Comparison of ENCODE assay signal across 27 cellular contexts in genomic region chr1:6503884-6504602, GRCh38. TPM values are rescaled to one million over a fixed set of nuclear protein-coding genes. Genes with fewer than 3 reads are reported as not detected.
"Had no signal": no experiment of that assay in that cellular context is flagged by ENCODE, and none has a peak within 500 bp of the region (broad histone marks: within the 10 kb centered on the region; RNA-seq: fewer than 3 reads in every experiment).

No MANE protein-coding gene starts in this region.

- H3K36me3 ChIP-seq: right lobe of liver, spleen, transverse colon had no signal

- H3K27me3 ChIP-seq: hepatocyte, right lobe of liver, testis had no signal

- H3K4me1 Mint-ChIP-seq: naive thymus-derived CD8-positive, alpha-beta T cell had no signal

- FAIRE-seq: colon, islet of Langerhans had no signal

- H3K9me3 Mint-ChIP-seq: naive thymus-derived CD8-positive, alpha-beta T cell; stimulated activated memory B cell treated with anti-CD40 and anti-IgM and Interleukin-4, amounts not matched to agents 10 μg/mL and 1 μg/mL and 100 μg/mL, for 72 hours; stimulated activated naive CD8-positive, alpha-beta T cell treated with anti-CD3 and anti-CD28 coated beads, Interleukin-15, Interleukin-2, amounts not matched to agents 100 ng/mL and 50 ng/mL, for 24 hours had no signal

- H3K4me1 ChIP-seq: foreskin keratinocyte, parathyroid adenoma, right lobe of liver had no signal

- H3K27ac Mint-ChIP-seq: stimulated activated memory B cell treated with anti-CD40 and anti-IgM and Interleukin-4, amounts not matched to agents 10 μg/mL and 1 μg/mL and 100 μg/mL, for 72 hours; stimulated activated naive CD8-positive, alpha-beta T cell treated with anti-CD3 and anti-CD28 coated beads, Interleukin-15, Interleukin-2, amounts not matched to agents 100 ng/mL and 50 ng/mL, for 24 hours had no signal

- H3K36me3 Mint-ChIP-seq: naive thymus-derived CD8-positive, alpha-beta T cell; stimulated activated memory B cell treated with anti-CD40 and anti-IgM and Interleukin-4, amounts not matched to agents 10 μg/mL and 1 μg/mL and 100 μg/mL, for 72 hours had no signal

- H3K79me2 ChIP-seq: hepatocyte, parathyroid adenoma had no signal

- H3K4me2 ChIP-seq: hepatocyte had no signal

- H3K27me3 Mint-ChIP-seq: stimulated activated naive CD8-positive, alpha-beta T cell treated with anti-CD3 and anti-CD28 coated beads, Interleukin-15, Interleukin-2, amounts not matched to agents 100 ng/mL and 50 ng/mL, for 24 hours had no signal

- H3K4me3 ChIP-seq: hepatocyte, psoas muscle, right lobe of liver, spleen, testis, transverse colon had no signal

- H2AFZ ChIP-seq: hepatocyte, parathyroid adenoma had no signal

- H3K9ac ChIP-seq: parathyroid adenoma had no signal

- ATAC-seq: foreskin keratinocyte; left lobe of liver; naive thymus-derived CD8-positive, alpha-beta T cell; psoas muscle; right lobe of liver; stimulated activated memory B cell treated with anti-CD40 and anti-IgM and Interleukin-4, amounts not matched to agents 10 μg/mL and 1 μg/mL and 100 μg/mL, for 72 hours had no signal

- H3K27ac ChIP-seq: foreskin keratinocyte, hepatocyte, parathyroid adenoma, psoas muscle, right lobe of liver, testis, transverse colon had no signal

- H3K9me3 ChIP-seq: psoas muscle, right lobe of liver, spleen, testis, transverse colon had no signal

- DNase-seq: dermis blood vessel endothelial cell; foreskin keratinocyte; head of caudate nucleus; mammary epithelial cell; naive thymus-derived CD8-positive, alpha-beta T cell; occipital lobe; psoas muscle; retina; spleen; stimulated activated CD4-positive, alpha-beta T cell treated with anti-CD3 and anti-CD28 coated beads, Interleukin-15, amount 100 ng/mL, for 24 hours; stimulated activated CD4-positive, alpha-beta T cell treated with anti-CD3 and anti-CD28 coated beads, Interleukin-1b, Interleukin-23, amount 100 ng/mL, for 48 hours; stimulated activated CD4-positive, alpha-beta T cell treated with anti-CD3 and anti-CD28 coated beads, Interleukin-4, amount 100 ng/mL, for 24 hours; testis; transverse colon had no signal

- H3K4me3 Mint-ChIP-seq: naive thymus-derived CD8-positive, alpha-beta T cell; stimulated activated memory B cell treated with anti-CD40 and anti-IgM and Interleukin-4, amounts not matched to agents 10 μg/mL and 1 μg/mL and 100 μg/mL, for 72 hours; stimulated activated naive CD8-positive, alpha-beta T cell treated with anti-CD3 and anti-CD28 coated beads, Interleukin-15, Interleukin-2, amounts not matched to agents 100 ng/mL and 50 ng/mL, for 24 hours had no signal

RNA-seq across cellular contexts. Expression of gene TAS1R1, which starts 51.1 kb away (rescaled TPM):
- total RNA-seq: epithelial cell of proximal tubule; foreskin keratinocyte; hepatocyte; mesenteric fat pad; naive thymus-derived CD8-positive, alpha-beta T cell; occipital lobe; psoas muscle; subcutaneous adipose tissue; urinary bladder had no signal
- polyA plus RNA-seq: foreskin keratinocyte, hepatocyte, neural cell had no signal
